ENCODE assay signal across 1 cellular context in the genomic region with DNA sequence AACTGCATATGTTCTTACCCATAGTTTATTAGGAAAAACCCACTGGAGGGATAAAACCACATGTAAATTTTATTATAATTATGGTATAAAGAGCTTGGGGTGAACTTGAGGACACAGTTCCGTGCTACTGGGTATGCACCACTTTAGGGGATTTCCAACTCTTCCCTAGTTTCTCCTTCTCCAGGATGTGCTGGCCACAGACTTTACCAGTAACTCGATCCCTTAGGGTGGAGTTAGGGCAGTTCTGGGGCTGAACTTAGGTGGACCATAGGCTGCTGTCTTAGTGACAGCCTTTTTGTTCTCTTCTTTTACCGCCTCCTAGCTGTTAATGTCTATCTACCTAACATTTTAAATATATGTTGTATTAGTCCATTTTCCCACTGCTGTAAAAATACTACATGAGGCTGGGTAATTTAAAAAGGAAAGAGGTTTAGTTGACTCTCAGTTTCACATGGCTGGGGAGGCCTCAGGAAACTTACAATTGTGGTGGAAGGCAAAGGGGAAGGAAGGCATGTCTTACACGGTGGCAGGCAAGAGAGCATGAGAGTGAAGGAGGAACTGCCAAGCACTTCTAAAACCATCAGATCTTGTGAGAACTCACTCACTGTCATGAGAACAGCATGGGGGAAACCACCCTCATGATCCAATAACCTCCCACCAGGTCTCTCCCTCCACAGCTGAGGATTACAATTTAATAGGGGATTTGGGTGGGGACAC.
TF ChIP-seq lines count a peak whose summit lies in the region.

No MANE protein-coding gene starts in this region.

TF ChIP-seq in GM23338, 12 proteins besides CTCF, POLR2A, EP300 and RAD21:
- TF ChIP-seq STAT1 (IDR thresholded peaks at IDR 0.05; ENCODE audit: unreplicated experiment) (no peak), ZNF114 (CRISPR knock-in tag; IDR thresholded peaks at IDR 0.05) (no peak), EZH2 (IDR thresholded peaks at IDR 0.05; ENCODE audit: low read depth, unreplicated experiment) (no peak), ETS1 (IDR thresholded peaks at IDR 0.05) (no peak), NANOG (IDR thresholded peaks at IDR 0.05; ENCODE audit: borderline replicate concordance) (no peak), EZH2phosphoT487 (IDR thresholded peaks at IDR 0.05; ENCODE audit: unreplicated experiment) (no peak), JUNB (IDR thresholded peaks at IDR 0.05; ENCODE audit: unreplicated experiment) (no peak), POLR2AphosphoS5 (IDR thresholded peaks at IDR 0.05; ENCODE audit: low read depth) (no peak), REST (IDR thresholded peaks at IDR 0.05; ENCODE audit: unreplicated experiment) (no peak), ZNF331 (CRISPR knock-in tag; IDR thresholded peaks at IDR 0.05; ENCODE audit: low read depth) (no peak), CREB1 (CRISPR knock-in tag; IDR thresholded peaks at IDR 0.05; ENCODE audit: low read depth) (no peak)
- TF ChIP-seq, protein P1, sequence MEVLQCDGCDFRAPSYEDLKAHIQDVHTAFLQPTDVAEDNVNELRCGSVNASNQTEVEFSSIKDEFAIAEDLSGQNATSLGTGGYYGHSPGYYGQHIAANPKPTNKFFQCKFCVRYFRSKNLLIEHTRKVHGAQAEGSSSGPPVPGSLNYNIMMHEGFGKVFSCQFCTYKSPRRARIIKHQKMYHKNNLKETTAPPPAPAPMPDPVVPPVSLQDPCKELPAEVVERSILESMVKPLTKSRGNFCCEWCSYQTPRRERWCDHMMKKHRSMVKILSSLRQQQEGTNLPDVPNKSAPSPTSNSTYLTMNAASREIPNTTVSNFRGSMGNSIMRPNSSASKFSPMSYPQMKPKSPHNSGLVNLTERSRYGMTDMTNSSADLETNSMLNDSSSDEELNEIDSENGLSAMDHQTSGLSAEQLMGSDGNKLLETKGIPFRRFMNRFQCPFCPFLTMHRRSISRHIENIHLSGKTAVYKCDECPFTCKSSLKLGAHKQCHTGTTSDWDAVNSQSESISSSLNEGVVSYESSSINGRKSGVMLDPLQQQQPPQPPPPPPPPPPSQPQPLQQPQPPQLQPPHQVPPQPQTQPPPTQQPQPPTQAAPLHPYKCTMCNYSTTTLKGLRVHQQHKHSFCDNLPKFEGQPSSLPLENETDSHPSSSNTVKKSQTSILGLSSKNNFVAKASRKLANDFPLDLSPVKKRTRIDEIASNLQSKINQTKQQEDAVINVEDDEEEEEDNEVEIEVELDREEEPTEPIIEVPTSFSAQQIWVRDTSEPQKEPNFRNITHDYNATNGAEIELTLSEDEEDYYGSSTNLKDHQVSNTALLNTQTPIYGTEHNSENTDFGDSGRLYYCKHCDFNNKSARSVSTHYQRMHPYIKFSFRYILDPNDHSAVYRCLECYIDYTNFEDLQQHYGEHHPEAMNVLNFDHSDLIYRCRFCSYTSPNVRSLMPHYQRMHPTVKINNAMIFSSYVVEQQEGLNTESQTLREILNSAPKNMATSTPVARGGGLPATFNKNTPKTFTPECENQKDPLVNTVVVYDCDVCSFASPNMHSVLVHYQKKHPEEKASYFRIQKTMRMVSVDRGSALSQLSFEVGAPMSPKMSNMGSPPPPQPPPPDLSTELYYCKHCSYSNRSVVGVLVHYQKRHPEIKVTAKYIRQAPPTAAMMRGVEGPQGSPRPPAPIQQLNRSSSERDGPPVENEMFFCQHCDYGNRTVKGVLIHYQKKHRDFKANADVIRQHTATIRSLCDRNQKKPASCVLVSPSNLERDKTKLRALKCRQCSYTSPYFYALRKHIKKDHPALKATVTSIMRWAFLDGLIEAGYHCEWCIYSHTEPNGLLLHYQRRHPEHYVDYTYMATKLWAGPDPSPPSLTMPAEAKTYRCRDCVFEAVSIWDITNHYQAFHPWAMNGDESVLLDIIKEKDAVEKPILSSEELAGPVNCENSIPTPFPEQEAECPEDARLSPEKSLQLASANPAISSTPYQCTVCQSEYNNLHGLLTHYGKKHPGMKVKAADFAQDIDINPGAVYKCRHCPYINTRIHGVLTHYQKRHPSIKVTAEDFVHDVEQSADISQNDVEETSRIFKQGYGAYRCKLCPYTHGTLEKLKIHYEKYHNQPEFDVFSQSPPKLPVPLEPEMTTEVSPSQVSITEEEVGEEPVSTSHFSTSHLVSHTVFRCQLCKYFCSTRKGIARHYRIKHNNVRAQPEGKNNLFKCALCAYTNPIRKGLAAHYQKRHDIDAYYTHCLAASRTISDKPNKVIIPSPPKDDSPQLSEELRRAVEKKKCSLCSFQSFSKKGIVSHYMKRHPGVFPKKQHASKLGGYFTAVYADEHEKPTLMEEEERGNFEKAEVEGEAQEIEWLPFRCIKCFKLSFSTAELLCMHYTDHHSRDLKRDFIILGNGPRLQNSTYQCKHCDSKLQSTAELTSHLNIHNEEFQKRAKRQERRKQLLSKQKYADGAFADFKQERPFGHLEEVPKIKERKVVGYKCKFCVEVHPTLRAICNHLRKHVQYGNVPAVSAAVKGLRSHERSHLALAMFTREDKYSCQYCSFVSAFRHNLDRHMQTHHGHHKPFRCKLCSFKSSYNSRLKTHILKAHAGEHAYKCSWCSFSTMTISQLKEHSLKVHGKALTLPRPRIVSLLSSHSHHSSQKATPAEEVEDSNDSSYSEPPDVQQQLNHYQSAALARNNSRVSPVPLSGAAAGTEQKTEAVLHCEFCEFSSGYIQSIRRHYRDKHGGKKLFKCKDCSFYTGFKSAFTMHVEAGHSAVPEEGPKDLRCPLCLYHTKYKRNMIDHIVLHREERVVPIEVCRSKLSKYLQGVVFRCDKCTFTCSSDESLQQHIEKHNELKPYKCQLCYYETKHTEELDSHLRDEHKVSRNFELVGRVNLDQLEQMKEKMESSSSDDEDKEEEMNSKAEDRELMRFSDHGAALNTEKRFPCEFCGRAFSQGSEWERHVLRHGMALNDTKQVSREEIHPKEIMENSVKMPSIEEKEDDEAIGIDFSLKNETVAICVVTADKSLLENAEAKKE (CRISPR knock-in tag; IDR thresholded peaks at IDR 0.05) = no peak
